In genomic region chr3:14416453-14416852, GRCh38 we compare ENCODE assay signal across 14 cellular contexts. TPM values are rescaled to one million over a fixed set of nuclear protein-coding genes. Genes with fewer than 3 reads are reported as not detected.
A peak's percentile ranks its signal among the peaks of the same experiment; 100 is the strongest.
DNase-seq lines count a peak whose midpoint lies in the region; ATAC-seq, FAIRE-seq and TF ChIP-seq lines count a peak whose summit lies in the region.
"Had no signal": no experiment of that assay in that cellular context is flagged by ENCODE, and none has a peak within 500 bp of the region (broad histone marks: within the 10 kb centered on the region; RNA-seq: fewer than 3 reads in every experiment).

No MANE protein-coding gene starts in this region.

- H3K18ac ChIP-seq in H1 (ENCODE audit: extremely low read depth, low read length), result no peak overlapping the region

- H4K5ac ChIP-seq in H1 (ENCODE audit: insufficient read length, low read depth, low read length), result no peak overlapping the region

- no peaks in the 10 kb centered on the region for H3K27me3 Mint-ChIP-seq in Caco-2 (ENCODE audit: insufficient read depth, unreplicated experiment)
- no peaks in the 10 kb centered on the region for H3K27me3 Mint-ChIP-seq in stimulated activated memory B cell treated with anti-CD40 and anti-IgM and Interleukin-4, amounts not matched to agents 10 μg/mL and 1 μg/mL and 100 μg/mL, for 72 hours

- 92% methylated on average over 6 of the region's 6 CpGs; no CpG with 5 or more reads in 1 of the 2 experiments for WGBS in H1 (ENCODE audit: extremely low coverage in 1 of 2, insufficient coverage in 1 of 2, insufficient read length in 1 of 2, insufficient replicate concordance in 2 of 2, low coverage in 1 of 2, low lambda C conversion rate in 2 of 2, missing lambda C conversion rate in 1 of 2), 2 experiments

- H2AFZ ChIP-seq in H1 (ENCODE audit: low read length), result no peak overlapping the region
- H2AFZ ChIP-seq: PC-9 had no signal

- H3K27ac ChIP-seq in RWPE1 (peak overlapping the region; percentile 77), H1 (ENCODE audit: low read depth, low read length) (no peak overlapping the region)

- H3K4me1 Mint-ChIP-seq in Caco-2 (ENCODE audit: low read depth, unreplicated experiment), result peaks cover 18% of the 10 kb centered on the region
- peaks cover 70% of the 10 kb centered on the region for H3K4me1 Mint-ChIP-seq in stimulated activated memory B cell treated with anti-CD40 and anti-IgM and Interleukin-4, amounts not matched to agents 10 μg/mL and 1 μg/mL and 100 μg/mL, for 72 hours

- no peak overlapping the region for H3K4me2 ChIP-seq in H1 (ENCODE audit: insufficient read depth in 1 of 2, low read depth in 2 of 2, low read length in 2 of 2)
- H3K4me2 ChIP-seq: PC-9 had no signal

- H2BK20ac ChIP-seq in H1 (ENCODE audit: low read length), result no peak overlapping the region

- peak overlapping the region; percentile 9; the same call in 1 of the 2 replicates for H2BK5ac ChIP-seq in H1 (ENCODE audit: low read depth, low read length)

- H3K27me3 ChIP-seq in Caco-2 (replicated peaks; ENCODE audit: control insufficient read depth, insufficient read depth, low read length) (no peaks in the 10 kb centered on the region), H1 (replicated peaks in 1 of 4; ENCODE audit: control insufficient read depth in 3 of 4, extremely low read depth in 1 of 4, insufficient read depth in 3 of 4, low read length in 3 of 4) (no peaks in the 10 kb centered on the region)

- DNase-seq in Caco-2 (no peak), RWPE1 (ENCODE audit: low spot score) (no peak), H1 (ENCODE audit: low read depth in 1 of 2, low spot score in 2 of 2) (no peak), Right ventricle myocardium superior (no peak), germinal center (ENCODE audit: low spot score) (no peak)
- DNase-seq: DMS 273 treated with DMSO at 0.1 percent for 48 hours, DND-41, NCI-H1417 treated with DMSO at 0.1 percent for 48 hours, NCI-H187 treated with DMSO at 0.1 percent for 48 hours, NCI-H345, NCI-H524 treated with DMSO at 0.1 percent for 48 hours, PC-9 had no signal

- no peak overlapping the region for H3K4ac ChIP-seq in H1 (replicated peaks; ENCODE audit: insufficient read length, low read depth, low read length)

- TF ChIP-seq POLR2A in H1 (IDR thresholded peaks at IDR 0.05; ENCODE audit: control extremely low read depth in 1 of 2, low read depth in 2 of 2, low read length in 2 of 2), result no peak

- no peak overlapping the region for H4K8ac ChIP-seq in H1 (ENCODE audit: extremely low read depth, insufficient read depth, low read length)

- H3K23ac ChIP-seq in H1 (ENCODE audit: insufficient read length), result no peak overlapping the region

- peaks cover 15% of the 10 kb centered on the region for H3K79me1 ChIP-seq in H1 (ENCODE audit: low read depth, low read length)

- H3K36me3 ChIP-seq in Caco-2 (ENCODE audit: control insufficient read depth, insufficient read depth, low read length), result peaks cover 1% of the 10 kb centered on the region
- H3K36me3 ChIP-seq in H1 (ENCODE audit: control insufficient read depth in 2 of 4, insufficient read depth in 4 of 4, low read length in 3 of 4), result peaks cover 0 to 11% (median 6%) of the 10 kb centered on the region in 4 experiments; a peak in 5 of 8 replicates

- no peak overlapping the region for H3K9ac ChIP-seq in H1 (replicated peaks in 1 of 4; ENCODE audit: extremely low read depth in 1 of 4, low read depth in 3 of 4, low read length in 3 of 4)

- TF ChIP-seq EP300 in H1 (IDR thresholded peaks at IDR 0.05; ENCODE audit: borderline replicate concordance in 1 of 2, low read depth in 2 of 2, low read length in 2 of 2), result no peak

- no TSS peak for BruUV-seq in Caco-2 (replicated peaks; lab: Mats Ljungman, UMichigan)

- TF ChIP-seq CTCF in Caco-2 (IDR thresholded peaks at IDR 0.05; ENCODE audit: insufficient read depth in 1 of 2, low read depth in 1 of 2, low read length in 1 of 2, severe bottlenecking in 1 of 2, unreplicated experiment in 1 of 2) (no peak), RWPE1 (conservative IDR thresholded peaks at IDR 0.05; ENCODE audit: low read depth) (no peak), H1 (IDR thresholded peaks at IDR 0.05; ENCODE audit: control extremely low read depth in 1 of 3, insufficient read depth in 1 of 3, low read depth in 1 of 3, low read length in 3 of 3) (no peak)

- FAIRE-seq in H1 (lab: Jason Lieb, UNC), result no peak

- intact Hi-C loops in Caco-2 (cut with micrococcal nuclease; ENCODE audit: unreplicated experiment), result loop anchor here (5.0 kb wide), 2 partner anchors 149 to 214 kb away; no protein-coding TSS in a partner anchor
- intact Hi-C loops in Right ventricle myocardium superior (cut with DNase I), result no loop called here

- H2BK120ac ChIP-seq in H1 (replicated peaks; ENCODE audit: low read depth, low read length), result no peak overlapping the region

- H3K56ac ChIP-seq in H1 (replicated peaks; ENCODE audit: insufficient read length, low read depth, low read length), result no peak overlapping the region

- H2BK15ac ChIP-seq in H1 (ENCODE audit: low read length), result no peak overlapping the region

- H3K36me3 Mint-ChIP-seq in Caco-2 (ENCODE audit: insufficient read depth, unreplicated experiment), result peaks cover 49% of the 10 kb centered on the region
- peaks cover 55% of the 10 kb centered on the region for H3K36me3 Mint-ChIP-seq in stimulated activated memory B cell treated with anti-CD40 and anti-IgM and Interleukin-4, amounts not matched to agents 10 μg/mL and 1 μg/mL and 100 μg/mL, for 72 hours

- peaks cover 0 to 69% of the 10 kb centered on the region in 2 experiments; a peak in 2 of 4 replicates for H3K79me2 ChIP-seq in H1 (ENCODE audit: control insufficient read depth in 1 of 2, insufficient read depth in 2 of 2, low read length in 2 of 2)

- H3K4me3 ChIP-seq in Caco-2 (ENCODE audit: low read depth, low read length) (no peak overlapping the region), H1 (ENCODE audit: extremely low read depth in 1 of 4, insufficient read depth in 2 of 4, low read depth in 3 of 4, low read length in 4 of 4) (no peak overlapping the region)
- H3K4me3 ChIP-seq: PC-9 had no signal

- POLR2A ChIA-PET in Caco-2 (lab: Charles Lee) (interaction anchor here (0.9 kb wide), 1 partner anchor 14 kb away, joined by 4 read pairs; the partner anchor contains the start of gene SLC6A6), RWPE1 (lab: Yijun Ruan, JAX; ENCODE audit: low non-redundant PET) (no interaction called here), H1 (lab: Charles Lee; ENCODE audit: partially characterized antibody) (interaction anchor here (1.2 to 2.9 kb wide), 2 partner anchors 11 to 213 kb away, joined by 3 to 10 read pairs; no protein-coding TSS in a partner anchor)

- H3K27ac Mint-ChIP-seq in Caco-2 (ENCODE audit: unreplicated experiment), result peak overlapping the region; percentile 88
- H3K27ac Mint-ChIP-seq in stimulated activated memory B cell treated with anti-CD40 and anti-IgM and Interleukin-4, amounts not matched to agents 10 μg/mL and 1 μg/mL and 100 μg/mL, for 72 hours, result peak overlapping the region; percentile 91

- no peak for ATAC-seq in stimulated activated memory B cell treated with anti-CD40 and anti-IgM and Interleukin-4, amounts not matched to agents 10 μg/mL and 1 μg/mL and 100 μg/mL, for 72 hours
- ATAC-seq in HG03469 (IDR thresholded peaks at IDR 0.05; ENCODE audit: unreplicated experiment) (no peak), Right ventricle myocardium superior (ENCODE audit: poor library complexity) (no peak)

- TF ChIP-seq RAD21 in H1 (IDR thresholded peaks at IDR 0.05 in 1 of 2, conservative IDR thresholded peaks at IDR 0.05 in 1 of 2; ENCODE audit: low read depth in 2 of 2, low read length in 2 of 2), result no peak

- H3K9me3 ChIP-seq in Caco-2 (no peaks in the 10 kb centered on the region), H1 (ENCODE audit: insufficient read depth in 2 of 2, low read depth in 1 of 2, low read length in 1 of 2) (no peaks in the 10 kb centered on the region)

- CTCF ChIA-PET in Caco-2 (lab: Charles Lee) (no interaction called here), RWPE1 (lab: Yijun Ruan, JAX) (interaction anchor here (0.7 kb wide), 1 partner anchor 238 kb away, joined by 3 read pairs; the partner anchor contains the start of gene LSM3), H1 (lab: Charles Lee; ENCODE audit: partially characterized antibody) (interaction anchor here (0.8 to 3.5 kb wide), 12 partner anchors 9 to 157 kb away, joined by 3 to 17 read pairs (median 4); no protein-coding TSS in a partner anchor)

- H3K14ac ChIP-seq in H1 (ENCODE audit: insufficient read length), result no peak overlapping the region

- no peak overlapping the region for H4K91ac ChIP-seq in H1 (replicated peaks; ENCODE audit: insufficient read length, low read length)

- no peak overlapping the region for H2BK12ac ChIP-seq in H1 (ENCODE audit: low read depth, low read length)

- peaks cover 10 to 44% of the 10 kb centered on the region in 2 experiments for H4K20me1 ChIP-seq in H1 (replicated peaks in 1 of 2; ENCODE audit: control insufficient read depth in 1 of 2, insufficient read depth in 2 of 2, low read length in 2 of 2)

- peaks cover 38% of the 10 kb centered on the region for H3K4me1 ChIP-seq in Caco-2
- H3K4me1 ChIP-seq in H1 (replicated peaks in 1 of 4; ENCODE audit: control insufficient read depth in 3 of 4, insufficient read depth in 4 of 4, low read length in 3 of 4), result peaks cover 14 to 37% (median 18%) of the 10 kb centered on the region in 4 experiments

- H3K9me3 Mint-ChIP-seq in Caco-2 (ENCODE audit: unreplicated experiment), result no peaks in the 10 kb centered on the region
- H3K9me3 Mint-ChIP-seq in stimulated activated memory B cell treated with anti-CD40 and anti-IgM and Interleukin-4, amounts not matched to agents 10 μg/mL and 1 μg/mL and 100 μg/mL, for 72 hours, result no peaks in the 10 kb centered on the region

- H3K23me2 ChIP-seq in H1 (ENCODE audit: low read depth, low read length), result no peaks in the 10 kb centered on the region

- no peak overlapping the region for H3K4me3 Mint-ChIP-seq in Caco-2 (ENCODE audit: unreplicated experiment)
- H3K4me3 Mint-ChIP-seq in stimulated activated memory B cell treated with anti-CD40 and anti-IgM and Interleukin-4, amounts not matched to agents 10 μg/mL and 1 μg/mL and 100 μg/mL, for 72 hours, result no peak overlapping the region

- no peak overlapping the region for H2AK5ac ChIP-seq in H1 (ENCODE audit: low read depth, low read length)

TF ChIP-seq in H1, 55 proteins besides CTCF, POLR2A, EP300 and RAD21 (continues in another document):
- TF ChIP-seq BACH1 (IDR thresholded peaks at IDR 0.05; ENCODE audit: low read length) (no peak), CBX8 (IDR thresholded peaks at IDR 0.05; ENCODE audit: borderline replicate concordance, low read depth, low read length) (no peak)

RNA-seq across cellular contexts. Expression of gene SLC6A6, which starts 14.0 kb away (rescaled TPM):
- total RNA-seq in Caco-2 (2022), result 49.6 and 55.3 TPM in 2 replicates
- total RNA-seq in H1 (2021; fragmentation: NEBNext Ultra II Directional; extraction: Animal tissue kit (Norgen Biotek cat#: 25700)), result 140 and 144 TPM in 2 replicates
- polyA plus RNA-seq in H1 (2011; rRNA removed), result 66.2 and 77.8 TPM in 2 replicates
- 69.0 TPM for polyA plus RNA-seq in H1 (2011; cell fraction: cytosol; rRNA removed)
- 164 TPM for polyA plus RNA-seq in H1 (2011; cell fraction: nucleus; rRNA removed)
- polyA plus RNA-seq in H1 (2012, experiment 1 of 2), result 61.4 to 78.1 TPM (median 74.2 TPM) in 4 replicates
- polyA plus RNA-seq in H1 (2012, experiment 2 of 2), result 45.2 TPM
- 158 TPM for polyA plus RNA-seq in H1 (2013, experiment 1 of 2)
- polyA plus RNA-seq in H1 (2013, experiment 2 of 2), result 135 TPM
- polyA minus RNA-seq in H1 (2011; rRNA and poly(A)+ RNA removed), result 242 and 245 TPM in 2 replicates
- polyA minus RNA-seq in H1 (2011; cell fraction: cytosol; rRNA and poly(A)+ RNA removed), result 135 TPM
- 104 TPM for polyA minus RNA-seq in H1 (2011; cell fraction: nucleus; rRNA and poly(A)+ RNA removed)
- 13.5 TPM for total RNA-seq in Right ventricle myocardium superior
